Comparison of ENCODE assay signal across 28 cellular contexts in genomic region chr11:37957717-37958116, GRCh38.
"Had no signal": no experiment of that assay in that cellular context is flagged by ENCODE, and none has a peak within 500 bp of the region (broad histone marks: within the 10 kb centered on the region; RNA-seq: fewer than 3 reads in every experiment).

No MANE protein-coding gene starts in this region.

- H3K36me3 ChIP-seq: colonic mucosa, esophagus muscularis mucosa, esophagus squamous epithelium, gastrocnemius medialis, gastroesophageal sphincter, heart left ventricle, heart right ventricle had no signal

- H3K4me3 ChIP-seq: colonic mucosa, coronary artery, dorsolateral prefrontal cortex, esophagus muscularis mucosa, esophagus squamous epithelium, gastrocnemius medialis, gastroesophageal sphincter, heart left ventricle, heart right ventricle had no signal

- H3K9me3 ChIP-seq: colonic mucosa, gastrocnemius medialis had no signal

- H3K27me3 ChIP-seq: colonic mucosa, dorsolateral prefrontal cortex, esophagus muscularis mucosa, esophagus squamous epithelium, foreskin keratinocyte, gastrocnemius medialis, gastroesophageal sphincter, heart left ventricle, heart right ventricle had no signal

- H3K27ac ChIP-seq: colonic mucosa, coronary artery, dorsolateral prefrontal cortex, epithelial cell of prostate, esophagus muscularis mucosa, esophagus squamous epithelium, foreskin keratinocyte, gastrocnemius medialis, gastroesophageal sphincter, heart left ventricle, heart right ventricle had no signal

- DNase-seq: colonic mucosa; cortex of kidney; dermis blood vessel endothelial cell; dorsolateral prefrontal cortex; effector CD4-positive, alpha-beta T cell; effector CD8-positive, alpha-beta T cell; effector memory CD4-positive, alpha-beta T cell; effector memory CD8-positive, alpha-beta T cell; endodermal cell; erythroblast; esophagus squamous epithelium; foreskin fibroblast; foreskin keratinocyte; foreskin melanocyte; gastrocnemius medialis; glutamatergic neuron; head of caudate nucleus; heart left ventricle; heart right ventricle had no signal

- H3K4me1 ChIP-seq: colonic mucosa, esophagus muscularis mucosa, esophagus squamous epithelium, foreskin keratinocyte, gastrocnemius medialis, gastroesophageal sphincter, heart left ventricle, heart right ventricle had no signal

- FAIRE-seq: colon, endometrium, endothelial cell of umbilical vein, frontal cortex had no signal

- ATAC-seq: effector memory CD8-positive, alpha-beta T cell; esophagus mucosa; foreskin keratinocyte; gastrocnemius medialis; gastroesophageal sphincter; heart left ventricle; heart right ventricle had no signal
